1 cellular context compared by ENCODE assay signal in the genomic region with DNA sequence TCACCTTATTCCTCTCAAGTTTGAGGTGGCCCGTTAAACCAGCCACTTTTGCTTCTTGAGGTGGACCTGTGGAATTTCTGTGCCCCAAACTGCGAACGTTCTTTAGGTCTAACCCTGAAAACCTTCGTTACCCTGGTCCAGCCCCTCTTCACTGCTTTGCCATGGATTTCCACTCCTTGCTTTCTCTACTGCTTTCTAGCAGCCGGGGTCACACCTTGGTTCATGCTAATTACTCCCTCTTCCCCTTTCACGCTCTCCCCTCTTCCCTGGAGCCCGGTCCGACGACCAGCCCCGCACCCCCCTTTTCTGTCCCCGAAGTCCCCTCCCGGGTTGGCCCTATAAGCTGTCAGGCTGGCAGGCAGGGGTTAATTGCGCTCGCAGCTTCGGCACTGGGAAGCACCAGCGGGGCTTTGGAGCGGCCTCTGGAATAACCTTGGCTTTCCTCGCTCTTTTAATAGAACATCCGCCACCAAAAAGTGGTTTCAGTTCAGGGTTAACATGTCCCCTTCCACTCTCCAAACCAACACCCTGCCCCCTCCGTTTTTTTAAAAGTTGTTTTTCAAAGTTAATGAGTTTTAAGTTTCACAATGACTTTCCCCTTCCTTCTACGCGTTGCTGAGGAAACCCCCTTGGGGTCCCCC.
TF ChIP-seq lines count a peak whose summit lies in the region.

No MANE protein-coding gene starts in this region.

TF ChIP-seq in K562, 482 proteins besides CTCF, POLR2A, EP300 and RAD21 (continued from another document):
- TF ChIP-seq, protein P1, sequence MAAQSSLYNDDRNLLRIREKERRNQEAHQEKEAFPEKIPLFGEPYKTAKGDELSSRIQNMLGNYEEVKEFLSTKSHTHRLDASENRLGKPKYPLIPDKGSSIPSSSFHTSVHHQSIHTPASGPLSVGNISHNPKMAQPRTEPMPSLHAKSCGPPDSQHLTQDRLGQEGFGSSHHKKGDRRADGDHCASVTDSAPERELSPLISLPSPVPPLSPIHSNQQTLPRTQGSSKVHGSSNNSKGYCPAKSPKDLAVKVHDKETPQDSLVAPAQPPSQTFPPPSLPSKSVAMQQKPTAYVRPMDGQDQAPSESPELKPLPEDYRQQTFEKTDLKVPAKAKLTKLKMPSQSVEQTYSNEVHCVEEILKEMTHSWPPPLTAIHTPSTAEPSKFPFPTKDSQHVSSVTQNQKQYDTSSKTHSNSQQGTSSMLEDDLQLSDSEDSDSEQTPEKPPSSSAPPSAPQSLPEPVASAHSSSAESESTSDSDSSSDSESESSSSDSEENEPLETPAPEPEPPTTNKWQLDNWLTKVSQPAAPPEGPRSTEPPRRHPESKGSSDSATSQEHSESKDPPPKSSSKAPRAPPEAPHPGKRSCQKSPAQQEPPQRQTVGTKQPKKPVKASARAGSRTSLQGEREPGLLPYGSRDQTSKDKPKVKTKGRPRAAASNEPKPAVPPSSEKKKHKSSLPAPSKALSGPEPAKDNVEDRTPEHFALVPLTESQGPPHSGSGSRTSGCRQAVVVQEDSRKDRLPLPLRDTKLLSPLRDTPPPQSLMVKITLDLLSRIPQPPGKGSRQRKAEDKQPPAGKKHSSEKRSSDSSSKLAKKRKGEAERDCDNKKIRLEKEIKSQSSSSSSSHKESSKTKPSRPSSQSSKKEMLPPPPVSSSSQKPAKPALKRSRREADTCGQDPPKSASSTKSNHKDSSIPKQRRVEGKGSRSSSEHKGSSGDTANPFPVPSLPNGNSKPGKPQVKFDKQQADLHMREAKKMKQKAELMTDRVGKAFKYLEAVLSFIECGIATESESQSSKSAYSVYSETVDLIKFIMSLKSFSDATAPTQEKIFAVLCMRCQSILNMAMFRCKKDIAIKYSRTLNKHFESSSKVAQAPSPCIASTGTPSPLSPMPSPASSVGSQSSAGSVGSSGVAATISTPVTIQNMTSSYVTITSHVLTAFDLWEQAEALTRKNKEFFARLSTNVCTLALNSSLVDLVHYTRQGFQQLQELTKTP (IDR thresholded peaks at IDR 0.05; ENCODE audit: low read depth in 1 of 2, partially characterized antibody in 2 of 2) = peak; percentile 53 to 69
- TF ChIP-seq ZNF134 (CRISPR knock-in tag; conservative IDR thresholded peaks at IDR 0.05) = no peak
